Comparison of ENCODE assay signal across 7 cellular contexts in genomic region chr6:168035098-168035660, GRCh38. TPM values are rescaled to one million over a fixed set of nuclear protein-coding genes. Genes with fewer than 3 reads are reported as not detected.
DNase-seq lines count a peak whose midpoint lies in the region; ATAC-seq and TF ChIP-seq lines count a peak whose summit lies in the region.

No MANE protein-coding gene starts in this region.

- in situ Hi-C loops in G401 (cut with HindIII; ENCODE audit: low sequenced_read_pairs): no loop called here

- H3K27ac Mint-ChIP-seq in mesothelial cell of epicardium: peak overlapping the region; percentile 94

- TF ChIP-seq CTCF in epithelial cell of esophagus (IDR thresholded peaks at IDR 0.05; ENCODE audit: insufficient read depth, low read depth, low read length, missing control alignments) (no peak), mesothelial cell of epicardium (IDR thresholded peaks at IDR 0.05; ENCODE audit: unreplicated experiment) (no peak)

- no peak for ATAC-seq in HG02588 (IDR thresholded peaks at IDR 0.05; ENCODE audit: unreplicated experiment)
- ATAC-seq in HG03025 (IDR thresholded peaks at IDR 0.05; ENCODE audit: low FRiP score, unreplicated experiment): no peak

- 9% methylated on average over 45 of the region's 45 CpGs for WGBS in urinary bladder

- peak overlapping the region; percentile 73 for H3K4me3 Mint-ChIP-seq in mesothelial cell of epicardium

- peak overlapping the region; percentile 53 for H3K27ac ChIP-seq in urinary bladder (ENCODE audit: low read depth)

- H3K36me3 Mint-ChIP-seq in mesothelial cell of epicardium: peaks cover 12% of the 10 kb centered on the region

- H3K4me3 ChIP-seq in epithelial cell of esophagus (ENCODE audit: low read length) (peak overlapping the region; percentile 49), urinary bladder (ENCODE audit: low read depth, low read length) (peak overlapping the region; percentile 31)

- peaks cover 41% of the 10 kb centered on the region for H3K4me1 Mint-ChIP-seq in mesothelial cell of epicardium

- no peaks in the 10 kb centered on the region for H3K27me3 Mint-ChIP-seq in mesothelial cell of epicardium (ENCODE audit: low read depth)

- DNase-seq in G401 (ENCODE audit: low spot score): peak; percentile 14
- peak; percentile 32 to 53 for DNase-seq in NCI-H524 (lab: John Stamatoyannopoulos, UW)
- DNase-seq in epithelial cell of esophagus (ENCODE audit: low read depth): peak; percentile 43
- peak; percentile 62 to 76 for DNase-seq in mesothelial cell of epicardium (ENCODE audit: low spot score in 2 of 2, unreplicated experiment in 2 of 2)

- no peaks in the 10 kb centered on the region for H3K36me3 ChIP-seq in urinary bladder (ENCODE audit: insufficient read depth)

- H3K9me3 Mint-ChIP-seq in mesothelial cell of epicardium: peaks cover 22% of the 10 kb centered on the region

- no peaks in the 10 kb centered on the region for H3K4me1 ChIP-seq in urinary bladder (ENCODE audit: insufficient read depth)

RNA-seq across cellular contexts. Expression of gene KIF25, which starts 37.7 kb away (rescaled TPM):
- not detected in 2 replicates for total RNA-seq in G401 (2014; rRNA removed; shearing (Covaris generic))
- total RNA-seq in mesothelial cell of epicardium (0.47 to 1.6 TPM (median 0.95 TPM) in 3 replicates), urinary bladder (not detected)
- 0.53 TPM for polyA plus RNA-seq in urinary bladder

RNA-seq across cellular contexts. Expression of gene FRMD1, which starts 43.8 kb away (rescaled TPM):
- total RNA-seq in G401 (2014; rRNA removed; shearing (Covaris generic)): not detected in 2 replicates
- total RNA-seq in mesothelial cell of epicardium (not detected in 3 replicates), urinary bladder (0.21 TPM)
- polyA plus RNA-seq in urinary bladder: 0.03 TPM

Comparison
In these comparisons a context has a peak if more than half of its experiments do, and no peak if none do; other contexts are left out.
1. DNase-seq: peak in every context shown above with its lines; median percentile 69 in mesothelial cell of epicardium; 43 in epithelial cell of esophagus; 42 in NCI-H524; 14 in G401.